In the genomic region with DNA sequence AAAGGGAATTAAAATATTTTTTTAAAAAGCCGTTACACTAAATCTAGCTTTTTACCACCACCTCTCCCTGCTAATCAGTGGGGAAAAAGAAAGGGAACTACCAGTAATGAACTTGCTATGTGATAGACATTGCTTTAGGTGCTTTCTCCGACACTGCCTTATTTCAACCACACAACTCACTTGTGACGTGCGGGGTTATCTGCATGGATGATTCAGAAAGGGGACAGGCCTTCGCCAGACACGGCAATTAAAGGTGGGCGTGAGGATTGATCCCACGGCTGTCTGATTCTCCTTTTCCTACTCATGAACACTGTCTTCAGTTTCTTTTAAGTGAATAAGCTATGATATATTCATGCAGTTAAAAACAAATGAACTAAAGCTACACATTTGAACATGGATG, we compare ENCODE assay signal across 12 cellular contexts. TPM values are rescaled to one million over a fixed set of nuclear protein-coding genes. Genes with fewer than 3 reads are reported as not detected.
A peak's percentile ranks its signal among the peaks of the same experiment; 100 is the strongest.
DNase-seq lines count a peak whose midpoint lies in the region; ATAC-seq and TF ChIP-seq lines count a peak whose summit lies in the region.
"Had no signal": no experiment of that assay in that cellular context is flagged by ENCODE, and none has a peak within 500 bp of the region (broad histone marks: within the 10 kb centered on the region; RNA-seq: fewer than 3 reads in every experiment).

No MANE protein-coding gene starts in this region.

- peak overlapping the region; percentile 91 to 95 (median 93) for H3K4me3 Mint-ChIP-seq in CD8-positive, alpha-beta memory T cell
- peak overlapping the region; percentile 50 to 79 (median 68) for H3K4me3 Mint-ChIP-seq in T-cell
- peak overlapping the region; percentile 84 for H3K4me3 Mint-ChIP-seq in activated T-cell treated with anti-CD3 and anti-CD28 coated beads, Interleukin-2, amount 50 U/mL, for 4 hours

- DNase-seq in CD8-positive, alpha-beta memory T cell = peak; percentile 31 to 85 (median 44)
- DNase-seq in T-cell (peak in 24 of 34 experiments; percentile 18 to 51 (median 41)), spleen (no peak), UCSD-AML1 (lab: John Stamatoyannopoulos, UW; ENCODE audit: unreplicated experiment) (no peak), NCI-H2107 (lab: John Stamatoyannopoulos, UW) (no peak), NCI-H524 (lab: John Stamatoyannopoulos, UW) (no peak), left lung (no peak)
- DNase-seq in activated T-cell treated with anti-CD3 and anti-CD28 coated beads, Interleukin-2, amount 50 U/mL, for 4 hours = peak; percentile 64
- DNase-seq: dorsolateral prefrontal cortex, NCI-H524 treated with DMSO at 0.1 percent for 48 hours had no signal

- POLR2A ChIA-PET in CD8-positive, alpha-beta memory T cell (lab: Charles Lee) = no interaction called here
- POLR2A ChIA-PET in T-cell (lab: Charles Lee) = interaction anchor here (0.6 to 1.4 kb wide), 4 partner anchors 11 to 253 kb away, joined by 3 to 4 read pairs (median 4); a partner anchor contains a TSS

- peaks cover 0 to 8% of the 10 kb centered on the region in 2 donors for H3K27me3 Mint-ChIP-seq in CD8-positive, alpha-beta memory T cell
- H3K27me3 Mint-ChIP-seq in T-cell = no peaks in the 10 kb centered on the region
- H3K27me3 Mint-ChIP-seq in activated T-cell treated with anti-CD3 and anti-CD28 coated beads, Interleukin-2, amount 50 U/mL, for 4 hours (ENCODE audit: low read depth) = no peaks in the 10 kb centered on the region

- peaks cover 0 to 3% (median 0%) of the 10 kb centered on the region in 5 donors for H3K9me3 Mint-ChIP-seq in CD8-positive, alpha-beta memory T cell
- no peaks in the 10 kb centered on the region for H3K9me3 Mint-ChIP-seq in T-cell
- no peaks in the 10 kb centered on the region for H3K9me3 Mint-ChIP-seq in activated T-cell treated with anti-CD3 and anti-CD28 coated beads, Interleukin-2, amount 50 U/mL, for 4 hours

- H3K36me3 Mint-ChIP-seq in CD8-positive, alpha-beta memory T cell = peaks cover 0 to 39% (median 6%) of the 10 kb centered on the region in 3 donors
- H3K36me3 Mint-ChIP-seq in T-cell = peaks cover 15% of the 10 kb centered on the region
- peaks cover 18% of the 10 kb centered on the region for H3K36me3 Mint-ChIP-seq in activated T-cell treated with anti-CD3 and anti-CD28 coated beads, Interleukin-2, amount 50 U/mL, for 4 hours (ENCODE audit: insufficient read depth)

- H3K4me1 Mint-ChIP-seq in CD8-positive, alpha-beta memory T cell = peaks cover 76 to 90% (median 78%) of the 10 kb centered on the region in 3 donors
- H3K4me1 Mint-ChIP-seq in T-cell = peaks cover 83 to 86% (median 84%) of the 10 kb centered on the region in 3 donors
- peaks cover 84% of the 10 kb centered on the region for H3K4me1 Mint-ChIP-seq in activated T-cell treated with anti-CD3 and anti-CD28 coated beads, Interleukin-2, amount 50 U/mL, for 4 hours (ENCODE audit: low read depth)

- WGBS in spleen, 5 donors = 52 to 73% (median 62%) methylated on average over 8 of the region's 8 CpGs

- CTCF ChIA-PET in CD8-positive, alpha-beta memory T cell (lab: Charles Lee) = interaction anchor here (1.8 to 5.5 kb wide), 2 partner anchors 13 to 31 kb away, joined by 4 to 35 read pairs; no protein-coding TSS in a partner anchor
- CTCF ChIA-PET in T-cell (lab: Charles Lee) = interaction anchor here in 1 of 2 donors (1.1 kb wide), 1 partner anchor 17 kb away, joined by 4 read pairs; no protein-coding TSS in a partner anchor

- no peak for TF ChIP-seq POLR2A in spleen (IDR thresholded peaks at IDR 0.05)

- no peaks in the 10 kb centered on the region for H3K27me3 ChIP-seq in CD8-positive, alpha-beta memory T cell (ENCODE audit: insufficient read depth, low read length, poor library complexity, severe bottlenecking)
- H3K27me3 ChIP-seq in spleen (replicated peaks in 1 of 7) = no peaks in the 10 kb centered on the region
- H3K27me3 ChIP-seq in left lung = no peaks in the 10 kb centered on the region

- intact Hi-C loops in spleen (cut with DNase I; ENCODE audit: low total_unique reads) = no loop called here
- intact Hi-C loops in left lung (cut with DNase I) = no loop called here

- ATAC-seq in T-cell (replicated peaks in 1 of 4) = peak in 3 of 4 experiments; percentile 8 to 61 (median 25)
- peak; percentile 59 to 60 for ATAC-seq in activated T-cell treated with anti-CD3 and anti-CD28 coated beads, Interleukin-2, amount 50 U/mL, for 4 hours
- ATAC-seq in left lung = no peak

- H3K4me3 ChIP-seq in CD8-positive, alpha-beta memory T cell (ENCODE audit: low read length) = peak overlapping the region; percentile 60
- no peak overlapping the region for H3K4me3 ChIP-seq in spleen
- no peak overlapping the region for H3K4me3 ChIP-seq in left lung
- H3K4me3 ChIP-seq: dorsolateral prefrontal cortex had no signal

- H3K4me1 ChIP-seq in CD8-positive, alpha-beta memory T cell (ENCODE audit: insufficient read depth, low read length) = peaks cover 55% of the 10 kb centered on the region
- peaks cover 33 to 74% (median 62%) of the 10 kb centered on the region in 6 donors for H3K4me1 ChIP-seq in spleen
- H3K4me1 ChIP-seq in left lung = peaks cover 7 to 19% of the 10 kb centered on the region in 2 donors

- H3K9me3 ChIP-seq in CD8-positive, alpha-beta memory T cell (ENCODE audit: low read length) = no peaks in the 10 kb centered on the region
- H3K9me3 ChIP-seq in spleen (no peaks in the 10 kb centered on the region), left lung (no peaks in the 10 kb centered on the region)

- peak overlapping the region; percentile 95 to 100 (median 96) for H3K27ac Mint-ChIP-seq in CD8-positive, alpha-beta memory T cell
- H3K27ac Mint-ChIP-seq in T-cell = peak overlapping the region; percentile 91 to 95

- TF ChIP-seq CTCF in spleen (IDR thresholded peaks at IDR 0.05 in 8 of 11, conservative IDR thresholded peaks at IDR 0.05 in 3 of 11) (no peak), left lung (IDR thresholded peaks at IDR 0.05) (no peak)

- no peaks in the 10 kb centered on the region for H3K36me3 ChIP-seq in CD8-positive, alpha-beta memory T cell (ENCODE audit: insufficient read depth, low read length)
- H3K36me3 ChIP-seq in spleen (peaks cover 0 to 13% (median 0%) of the 10 kb centered on the region in 6 donors), left lung (peaks cover 0 to under 1% of the 10 kb centered on the region in 2 donors)

- H3K27ac ChIP-seq in CD8-positive, alpha-beta memory T cell (ENCODE audit: low read depth, low read length) = peak overlapping the region; percentile 69
- peak overlapping the region in 5 of 8 donors; percentile 44 to 81 (median 71) for H3K27ac ChIP-seq in spleen
- H3K27ac ChIP-seq in left lung = no peak overlapping the region
- H3K27ac ChIP-seq: dorsolateral prefrontal cortex, VCaP had no signal

RNA-seq across cellular contexts. Expression of a gene that starts 0.9 kb away (rescaled TPM):
- 10 to 100 TPM; 66.1 to 69.3 TPM for total RNA-seq in CD8-positive, alpha-beta memory T cell
- 220 TPM for polyA plus RNA-seq in CD8-positive, alpha-beta memory T cell
- total RNA-seq in T-cell = 10 to 100 TPM; 12.5 to 41.5 (median 17.6) TPM
- total RNA-seq in activated T-cell treated with anti-CD3 and anti-CD28 coated beads, Interleukin-2, amount 50 U/mL, for 4 hours = 10 to 100 TPM; 44.9 to 64.7 (median 53.1) TPM
- 1 to 10 TPM; 5.6 to 9.4 (median 8.5) TPM for total RNA-seq in spleen
- polyA plus RNA-seq in spleen = 10 to 100 TPM in 1 of 3 donors, 1 to 10 TPM in 2; 4.4 to 13.9 (median 6.4) TPM
- total RNA-seq in left lung = 1 to 10 TPM in 1 of 2 donors, under 1 TPM in 1; 0.50 to 1.7 TPM
- polyA plus RNA-seq: BJ had no signal

RNA-seq across cellular contexts. Expression of a gene that starts 41.0 kb away (rescaled TPM):
- total RNA-seq in CD8-positive, alpha-beta memory T cell = 1 to 10 TPM; 3.9 to 4.2 TPM
- 0.67 TPM for polyA plus RNA-seq in CD8-positive, alpha-beta memory T cell
- total RNA-seq in T-cell (1 to 10 TPM; 5.2 to 8.6 (median 5.6) TPM), spleen (10 to 100 TPM in 1 of 7 donors, 1 to 10 TPM in 6; 1.9 to 12.8 (median 4.4) TPM), left lung (1 to 10 TPM in 1 of 2 donors, under 1 TPM in 1; 0.64 to 3.2 TPM)
- 1 to 10 TPM; 1.7 to 2.2 (median 2.1) TPM for total RNA-seq in activated T-cell treated with anti-CD3 and anti-CD28 coated beads, Interleukin-2, amount 50 U/mL, for 4 hours
- 1 to 10 TPM; 1.8 to 2.4 (median 1.9) TPM for polyA plus RNA-seq in spleen

Comparison
In these comparisons a context has a peak if more than half of its experiments do, and no peak if none do; other contexts are left out.
1. DNase-seq: peak in CD8-positive, alpha-beta memory T cell (5 of 5), T-cell (24 of 34) and activated T-cell treated with anti-CD3 and anti-CD28 coated beads, Interleukin-2, amount 50 U/mL, for 4 hours (single experiment); none in spleen (single experiment), UCSD-AML1 (single experiment), NCI-H2107 (single experiment), NCI-H524 (0 of 2) and left lung (0 of 2).
2. H3K27ac ChIP-seq: peak in CD8-positive, alpha-beta memory T cell (single experiment) and spleen (5 of 8); none in left lung (0 of 2).
3. Peak in every context shown above with its lines, with median percentiles within 50 percentile points of each other: H3K4me3 Mint-ChIP-seq.